Comparison of ENCODE assay signal across 1 cellular context in the genomic region with DNA sequence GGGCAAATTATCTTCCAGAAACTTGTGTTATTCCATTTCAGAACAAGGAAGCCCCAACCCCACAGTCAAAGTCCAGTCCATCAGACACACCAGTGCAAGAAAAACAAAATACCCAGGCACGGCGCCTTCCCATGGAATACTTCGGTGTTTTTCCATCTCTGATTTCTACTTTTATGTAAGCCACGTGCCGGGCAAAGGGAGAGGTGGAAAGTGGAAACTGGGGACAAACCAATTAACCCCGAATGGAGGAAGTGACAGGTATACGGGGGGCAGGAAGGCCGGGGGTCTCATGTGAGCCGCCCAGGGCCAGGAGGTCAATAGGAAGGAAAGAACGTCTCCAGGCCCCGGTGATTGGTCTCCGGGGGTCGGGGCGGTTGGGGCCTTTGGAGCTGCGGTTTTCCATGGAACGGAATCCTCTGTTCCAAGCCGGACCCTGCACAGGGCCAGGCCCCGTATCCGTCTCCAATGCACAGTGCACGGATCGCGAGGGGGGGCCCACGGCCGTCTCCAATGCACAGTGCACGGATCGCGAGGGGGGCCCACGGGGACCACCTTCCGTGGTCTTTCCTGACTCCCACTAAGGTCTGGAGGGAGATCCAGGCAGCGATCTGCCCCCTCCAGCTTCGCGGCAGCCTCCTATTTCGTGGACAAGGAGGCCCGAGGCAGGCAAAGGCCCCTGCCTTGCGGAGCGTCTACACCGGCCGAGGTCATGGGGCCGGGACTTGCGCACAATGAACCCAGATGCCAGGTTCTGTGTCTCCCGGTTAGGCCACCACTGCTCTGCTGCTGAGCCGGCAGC.
TF ChIP-seq lines count a peak whose summit lies in the region.

No MANE protein-coding gene starts in this region.

TF ChIP-seq in HepG2, 621 proteins besides CTCF, POLR2A, EP300 and RAD21 (continues in another document):
- TF ChIP-seq ZNF644 (CRISPR knock-in tag; IDR thresholded peaks at IDR 0.05; ENCODE audit: low read depth) (no peak), TBX2 (CRISPR knock-in tag; IDR thresholded peaks at IDR 0.05; ENCODE audit: borderline replicate concordance) (0 out of 2 replicates have a peak, but pooled peaks have one; percentile 8), ZNF558 (CRISPR knock-in tag; IDR thresholded peaks at IDR 0.05; ENCODE audit: borderline replicate concordance) (0 out of 2 replicates have a peak, but pooled peaks have one; percentile 53), MED1 (CRISPR knock-in tag; IDR thresholded peaks at IDR 0.05) (0 out of 2 replicates have a peak, but pooled peaks have one; percentile 52), HNRNPL (IDR thresholded peaks at IDR 0.05; ENCODE audit: low read depth, low read length) (0 out of 2 replicates have a peak, but pooled peaks have one; percentile 10), GATAD2A (CRISPR knock-in tag; IDR thresholded peaks at IDR 0.05) (0 out of 2 replicates have a peak, but pooled peaks have one; percentile 15), ZNF274 (CRISPR knock-in tag; IDR thresholded peaks at IDR 0.05) (0 out of 2 replicates have a peak, but pooled peaks have one; percentile 42), CCDC6 (CRISPR knock-in tag; IDR thresholded peaks at IDR 0.05) (no peak), ZSCAN29 (CRISPR knock-in tag; conservative IDR thresholded peaks at IDR 0.05) (peak; percentile 15; the same call in 1 of the 2 replicates), ZNF530 (CRISPR knock-in tag; IDR thresholded peaks at IDR 0.05; ENCODE audit: low read depth) (no peak), SOX5 (CRISPR knock-in tag; IDR thresholded peaks at IDR 0.05; ENCODE audit: borderline replicate concordance) (peak; percentile 11; the same call in 1 of the 2 replicates), ZNF83 (CRISPR knock-in tag; IDR thresholded peaks at IDR 0.05; ENCODE audit: borderline replicate concordance) (0 out of 2 replicates have a peak, but pooled peaks have one; percentile 42), BCL6 (CRISPR knock-in tag; IDR thresholded peaks at IDR 0.05) (0 out of 2 replicates have a peak, but pooled peaks have one; percentile 14), SOX13 (IDR thresholded peaks at IDR 0.05) (no peak), SOX13 (CRISPR knock-in tag; conservative IDR thresholded peaks at IDR 0.05 in 1 of 2, IDR thresholded peaks at IDR 0.05 in 1 of 2) (peak in 1 of 2 experiments; percentile 26; a peak in 1 of 4 replicates), HNF4A (CRISPR knock-in tag; IDR thresholded peaks at IDR 0.05) (peak; percentile 53; the same call in 1 of the 2 replicates), ZNF44 (CRISPR knock-in tag; IDR thresholded peaks at IDR 0.05) (no peak), ZZZ3 (CRISPR knock-in tag; IDR thresholded peaks at IDR 0.05; ENCODE audit: borderline replicate concordance) (0 out of 2 replicates have a peak, but pooled peaks have one; percentile 23), SP5 (CRISPR knock-in tag; IDR thresholded peaks at IDR 0.05; ENCODE audit: borderline replicate concordance, low read depth) (0 out of 2 replicates have a peak, but pooled peaks have one; percentile 11), TGIF2 (CRISPR knock-in tag; IDR thresholded peaks at IDR 0.05) (no peak), ARNTL (CRISPR knock-in tag; IDR thresholded peaks at IDR 0.05) (0 out of 2 replicates have a peak, but pooled peaks have one; percentile 3), GTF2F1 (IDR thresholded peaks at IDR 0.05; ENCODE audit: low read length) (no peak), PHF21A (CRISPR knock-in tag; IDR thresholded peaks at IDR 0.05) (peak; percentile 71)
- TF ChIP-seq, protein P1, sequence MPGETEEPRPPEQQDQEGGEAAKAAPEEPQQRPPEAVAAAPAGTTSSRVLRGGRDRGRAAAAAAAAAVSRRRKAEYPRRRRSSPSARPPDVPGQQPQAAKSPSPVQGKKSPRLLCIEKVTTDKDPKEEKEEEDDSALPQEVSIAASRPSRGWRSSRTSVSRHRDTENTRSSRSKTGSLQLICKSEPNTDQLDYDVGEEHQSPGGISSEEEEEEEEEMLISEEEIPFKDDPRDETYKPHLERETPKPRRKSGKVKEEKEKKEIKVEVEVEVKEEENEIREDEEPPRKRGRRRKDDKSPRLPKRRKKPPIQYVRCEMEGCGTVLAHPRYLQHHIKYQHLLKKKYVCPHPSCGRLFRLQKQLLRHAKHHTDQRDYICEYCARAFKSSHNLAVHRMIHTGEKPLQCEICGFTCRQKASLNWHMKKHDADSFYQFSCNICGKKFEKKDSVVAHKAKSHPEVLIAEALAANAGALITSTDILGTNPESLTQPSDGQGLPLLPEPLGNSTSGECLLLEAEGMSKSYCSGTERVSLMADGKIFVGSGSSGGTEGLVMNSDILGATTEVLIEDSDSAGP (CRISPR knock-in tag; IDR thresholded peaks at IDR 0.05; ENCODE audit: borderline replicate concordance): no peak
- TF ChIP-seq, protein P2, sequence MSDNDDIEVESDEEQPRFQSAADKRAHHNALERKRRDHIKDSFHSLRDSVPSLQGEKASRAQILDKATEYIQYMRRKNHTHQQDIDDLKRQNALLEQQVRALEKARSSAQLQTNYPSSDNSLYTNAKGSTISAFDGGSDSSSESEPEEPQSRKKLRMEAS (IDR thresholded peaks at IDR 0.05): peak; percentile 55; the same call in 1 of the 2 replicates
- TF ChIP-seq, protein P3, sequence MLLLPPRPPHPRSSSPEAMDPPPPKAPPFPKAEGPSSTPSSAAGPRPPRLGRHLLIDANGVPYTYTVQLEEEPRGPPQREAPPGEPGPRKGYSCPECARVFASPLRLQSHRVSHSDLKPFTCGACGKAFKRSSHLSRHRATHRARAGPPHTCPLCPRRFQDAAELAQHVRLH (CRISPR knock-in tag; IDR thresholded peaks at IDR 0.05; ENCODE audit: borderline replicate concordance, low read depth): peak; percentile 29; the same call in 1 of the 2 replicates
- TF ChIP-seq, protein P4, sequence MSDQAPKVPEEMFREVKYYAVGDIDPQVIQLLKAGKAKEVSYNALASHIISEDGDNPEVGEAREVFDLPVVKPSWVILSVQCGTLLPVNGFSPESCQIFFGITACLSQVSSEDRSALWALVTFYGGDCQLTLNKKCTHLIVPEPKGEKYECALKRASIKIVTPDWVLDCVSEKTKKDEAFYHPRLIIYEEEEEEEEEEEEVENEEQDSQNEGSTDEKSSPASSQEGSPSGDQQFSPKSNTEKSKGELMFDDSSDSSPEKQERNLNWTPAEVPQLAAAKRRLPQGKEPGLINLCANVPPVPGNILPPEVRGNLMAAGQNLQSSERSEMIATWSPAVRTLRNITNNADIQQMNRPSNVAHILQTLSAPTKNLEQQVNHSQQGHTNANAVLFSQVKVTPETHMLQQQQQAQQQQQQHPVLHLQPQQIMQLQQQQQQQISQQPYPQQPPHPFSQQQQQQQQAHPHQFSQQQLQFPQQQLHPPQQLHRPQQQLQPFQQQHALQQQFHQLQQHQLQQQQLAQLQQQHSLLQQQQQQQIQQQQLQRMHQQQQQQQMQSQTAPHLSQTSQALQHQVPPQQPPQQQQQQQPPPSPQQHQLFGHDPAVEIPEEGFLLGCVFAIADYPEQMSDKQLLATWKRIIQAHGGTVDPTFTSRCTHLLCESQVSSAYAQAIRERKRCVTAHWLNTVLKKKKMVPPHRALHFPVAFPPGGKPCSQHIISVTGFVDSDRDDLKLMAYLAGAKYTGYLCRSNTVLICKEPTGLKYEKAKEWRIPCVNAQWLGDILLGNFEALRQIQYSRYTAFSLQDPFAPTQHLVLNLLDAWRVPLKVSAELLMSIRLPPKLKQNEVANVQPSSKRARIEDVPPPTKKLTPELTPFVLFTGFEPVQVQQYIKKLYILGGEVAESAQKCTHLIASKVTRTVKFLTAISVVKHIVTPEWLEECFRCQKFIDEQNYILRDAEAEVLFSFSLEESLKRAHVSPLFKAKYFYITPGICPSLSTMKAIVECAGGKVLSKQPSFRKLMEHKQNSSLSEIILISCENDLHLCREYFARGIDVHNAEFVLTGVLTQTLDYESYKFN (CRISPR knock-in tag; conservative IDR thresholded peaks at IDR 0.05): peak; percentile 40; the same call in 1 of the 2 replicates
- TF ChIP-seq, protein P5, sequence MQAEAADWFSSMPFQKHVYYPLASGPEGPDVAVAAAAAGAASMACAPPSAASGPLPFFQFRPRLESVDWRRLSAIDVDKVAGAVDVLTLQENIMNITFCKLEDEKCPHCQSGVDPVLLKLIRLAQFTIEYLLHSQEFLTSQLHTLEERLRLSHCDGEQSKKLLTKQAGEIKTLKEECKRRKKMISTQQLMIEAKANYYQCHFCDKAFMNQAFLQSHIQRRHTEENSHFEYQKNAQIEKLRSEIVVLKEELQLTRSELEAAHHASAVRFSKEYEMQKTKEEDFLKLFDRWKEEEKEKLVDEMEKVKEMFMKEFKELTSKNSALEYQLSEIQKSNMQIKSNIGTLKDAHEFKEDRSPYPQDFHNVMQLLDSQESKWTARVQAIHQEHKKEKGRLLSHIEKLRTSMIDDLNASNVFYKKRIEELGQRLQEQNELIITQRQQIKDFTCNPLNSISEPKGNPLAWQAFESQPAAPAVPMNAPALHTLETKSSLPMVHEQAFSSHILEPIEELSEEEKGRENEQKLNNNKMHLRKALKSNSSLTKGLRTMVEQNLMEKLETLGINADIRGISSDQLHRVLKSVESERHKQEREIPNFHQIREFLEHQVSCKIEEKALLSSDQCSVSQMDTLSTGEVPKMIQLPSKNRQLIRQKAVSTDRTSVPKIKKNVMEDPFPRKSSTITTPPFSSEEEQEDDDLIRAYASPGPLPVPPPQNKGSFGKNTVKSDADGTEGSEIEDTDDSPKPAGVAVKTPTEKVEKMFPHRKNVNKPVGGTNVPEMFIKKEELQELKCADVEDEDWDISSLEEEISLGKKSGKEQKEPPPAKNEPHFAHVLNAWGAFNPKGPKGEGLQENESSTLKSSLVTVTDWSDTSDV (CRISPR knock-in tag; IDR thresholded peaks at IDR 0.05): 0 out of 2 replicates have a peak, but pooled peaks have one; percentile 71
- TF ChIP-seq, protein P6, sequence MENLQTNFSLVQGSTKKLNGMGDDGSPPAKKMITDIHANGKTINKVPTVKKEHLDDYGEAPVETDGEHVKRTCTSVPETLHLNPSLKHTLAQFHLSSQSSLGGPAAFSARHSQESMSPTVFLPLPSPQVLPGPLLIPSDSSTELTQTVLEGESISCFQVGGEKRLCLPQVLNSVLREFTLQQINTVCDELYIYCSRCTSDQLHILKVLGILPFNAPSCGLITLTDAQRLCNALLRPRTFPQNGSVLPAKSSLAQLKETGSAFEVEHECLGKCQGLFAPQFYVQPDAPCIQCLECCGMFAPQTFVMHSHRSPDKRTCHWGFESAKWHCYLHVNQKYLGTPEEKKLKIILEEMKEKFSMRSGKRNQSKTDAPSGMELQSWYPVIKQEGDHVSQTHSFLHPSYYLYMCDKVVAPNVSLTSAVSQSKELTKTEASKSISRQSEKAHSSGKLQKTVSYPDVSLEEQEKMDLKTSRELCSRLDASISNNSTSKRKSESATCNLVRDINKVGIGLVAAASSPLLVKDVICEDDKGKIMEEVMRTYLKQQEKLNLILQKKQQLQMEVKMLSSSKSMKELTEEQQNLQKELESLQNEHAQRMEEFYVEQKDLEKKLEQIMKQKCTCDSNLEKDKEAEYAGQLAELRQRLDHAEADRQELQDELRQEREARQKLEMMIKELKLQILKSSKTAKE (CRISPR knock-in tag; IDR thresholded peaks at IDR 0.05; ENCODE audit: borderline replicate concordance): peak; percentile 28; the same call in 1 of the 2 replicates
- TF ChIP-seq, protein P7, sequence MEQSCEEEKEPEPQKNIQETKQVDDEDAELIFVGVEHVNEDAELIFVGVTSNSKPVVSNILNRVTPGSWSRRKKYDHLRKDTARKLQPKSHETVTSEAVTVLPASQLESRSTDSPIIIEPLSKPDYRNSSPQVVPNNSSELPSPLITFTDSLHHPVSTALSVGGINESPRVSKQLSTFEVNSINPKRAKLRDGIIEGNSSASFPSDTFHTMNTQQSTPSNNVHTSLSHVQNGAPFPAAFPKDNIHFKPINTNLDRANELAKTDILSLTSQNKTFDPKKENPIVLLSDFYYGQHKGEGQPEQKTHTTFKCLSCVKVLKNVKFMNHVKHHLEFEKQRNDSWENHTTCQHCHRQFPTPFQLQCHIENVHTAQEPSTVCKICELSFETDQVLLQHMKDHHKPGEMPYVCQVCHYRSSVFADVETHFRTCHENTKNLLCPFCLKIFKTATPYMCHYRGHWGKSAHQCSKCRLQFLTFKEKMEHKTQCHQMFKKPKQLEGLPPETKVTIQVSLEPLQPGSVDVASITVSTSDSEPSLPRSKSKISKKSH (CRISPR knock-in tag; IDR thresholded peaks at IDR 0.05; ENCODE audit: borderline replicate concordance): 0 out of 2 replicates have a peak, but pooled peaks have one; percentile 11
- TF ChIP-seq, protein P8, sequence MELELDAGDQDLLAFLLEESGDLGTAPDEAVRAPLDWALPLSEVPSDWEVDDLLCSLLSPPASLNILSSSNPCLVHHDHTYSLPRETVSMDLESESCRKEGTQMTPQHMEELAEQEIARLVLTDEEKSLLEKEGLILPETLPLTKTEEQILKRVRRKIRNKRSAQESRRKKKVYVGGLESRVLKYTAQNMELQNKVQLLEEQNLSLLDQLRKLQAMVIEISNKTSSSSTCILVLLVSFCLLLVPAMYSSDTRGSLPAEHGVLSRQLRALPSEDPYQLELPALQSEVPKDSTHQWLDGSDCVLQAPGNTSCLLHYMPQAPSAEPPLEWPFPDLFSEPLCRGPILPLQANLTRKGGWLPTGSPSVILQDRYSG (CRISPR knock-in tag; IDR thresholded peaks at IDR 0.05): no peak
- TF ChIP-seq, protein P9, sequence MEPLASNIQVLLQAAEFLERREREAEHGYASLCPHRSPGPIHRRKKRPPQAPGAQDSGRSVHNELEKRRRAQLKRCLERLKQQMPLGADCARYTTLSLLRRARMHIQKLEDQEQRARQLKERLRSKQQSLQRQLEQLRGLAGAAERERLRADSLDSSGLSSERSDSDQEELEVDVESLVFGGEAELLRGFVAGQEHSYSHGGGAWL (CRISPR knock-in tag; IDR thresholded peaks at IDR 0.05): 0 out of 2 replicates have a peak, but pooled peaks have one; percentile 19
- TF ChIP-seq, protein P10, sequence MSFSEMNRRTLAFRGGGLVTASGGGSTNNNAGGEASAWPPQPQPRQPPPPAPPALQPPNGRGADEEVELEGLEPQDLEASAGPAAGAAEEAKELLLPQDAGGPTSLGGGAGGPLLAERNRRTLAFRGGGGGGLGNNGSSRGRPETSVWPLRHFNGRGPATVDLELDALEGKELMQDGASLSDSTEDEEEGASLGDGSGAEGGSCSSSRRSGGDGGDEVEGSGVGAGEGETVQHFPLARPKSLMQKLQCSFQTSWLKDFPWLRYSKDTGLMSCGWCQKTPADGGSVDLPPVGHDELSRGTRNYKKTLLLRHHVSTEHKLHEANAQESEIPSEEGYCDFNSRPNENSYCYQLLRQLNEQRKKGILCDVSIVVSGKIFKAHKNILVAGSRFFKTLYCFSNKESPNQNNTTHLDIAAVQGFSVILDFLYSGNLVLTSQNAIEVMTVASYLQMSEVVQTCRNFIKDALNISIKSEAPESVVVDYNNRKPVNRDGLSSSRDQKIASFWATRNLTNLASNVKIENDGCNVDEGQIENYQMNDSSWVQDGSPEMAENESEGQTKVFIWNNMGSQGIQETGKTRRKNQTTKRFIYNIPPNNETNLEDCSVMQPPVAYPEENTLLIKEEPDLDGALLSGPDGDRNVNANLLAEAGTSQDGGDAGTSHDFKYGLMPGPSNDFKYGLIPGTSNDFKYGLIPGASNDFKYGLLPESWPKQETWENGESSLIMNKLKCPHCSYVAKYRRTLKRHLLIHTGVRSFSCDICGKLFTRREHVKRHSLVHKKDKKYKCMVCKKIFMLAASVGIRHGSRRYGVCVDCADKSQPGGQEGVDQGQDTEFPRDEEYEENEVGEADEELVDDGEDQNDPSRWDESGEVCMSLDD (CRISPR knock-in tag; IDR thresholded peaks at IDR 0.05; ENCODE audit: borderline replicate concordance): peak; percentile 53; the same call in 1 of the 2 replicates
